8 cellular contexts compared by ENCODE assay signal in the genomic region with DNA sequence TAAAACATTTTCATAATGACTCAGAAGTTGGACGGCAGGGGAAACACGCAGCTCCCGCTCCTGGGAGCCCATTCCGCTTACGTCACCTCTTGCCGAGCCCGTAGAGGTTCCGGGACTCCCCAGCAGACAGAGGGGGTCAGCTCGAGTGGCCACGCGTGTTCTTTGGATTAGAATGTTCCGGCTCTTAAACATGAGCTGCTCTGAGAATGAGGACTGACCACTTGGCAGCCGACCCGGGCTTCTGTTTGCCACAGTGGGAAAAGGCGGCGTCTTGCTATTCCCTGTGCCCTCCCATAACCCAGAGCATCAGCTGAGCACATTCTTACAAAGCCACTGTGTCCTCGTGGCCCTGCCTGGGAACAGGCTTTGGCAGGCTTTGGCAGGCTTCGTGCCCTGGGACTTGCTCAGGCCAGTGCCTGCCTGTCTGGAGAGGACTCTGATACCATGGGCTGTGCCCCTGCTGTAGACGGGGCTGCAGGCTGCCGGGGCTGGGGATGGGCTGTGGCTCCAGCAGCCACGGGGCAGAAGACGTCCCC. TPM values are rescaled to one million over a fixed set of nuclear protein-coding genes. Genes with fewer than 3 reads are reported as not detected.
DNase-seq lines count a peak whose midpoint lies in the region; ATAC-seq and TF ChIP-seq lines count a peak whose summit lies in the region.

No MANE protein-coding gene starts in this region.

- peak; percentile 87 for ATAC-seq in body of pancreas
- ATAC-seq in left cardiac atrium, result peak; percentile 85 to 90

- H3K9me3 Mint-ChIP-seq in Calu3 (ENCODE audit: low read depth, unreplicated experiment), result no peaks in the 10 kb centered on the region

- intact Hi-C loops in Calu3 (cut with micrococcal nuclease; ENCODE audit: unreplicated experiment) (loop anchor here (5.0 kb wide), 1 partner anchor 35 kb away; no protein-coding TSS in a partner anchor), body of pancreas (cut with DNase I) (no loop called here), left cardiac atrium (cut with DNase I) (no loop called here)

- peak; percentile 86 for DNase-seq in Calu3
- peak; percentile 72 to 89 (median 82) for DNase-seq in body of pancreas
- DNase-seq in left cardiac atrium, result peak; percentile 84
- DNase-seq in retinal pigment epithelial cell (ENCODE audit: low read depth), result peak; percentile 98
- DNase-seq in NCI-H2196 (lab: John Stamatoyannopoulos, UW; ENCODE audit: unreplicated experiment), result no peak
- DNase-seq in SJCRH30, result no peak
- DNase-seq in NCI-H510A (lab: John Stamatoyannopoulos, UW), result no peak
- DNase-seq in activated CD8-positive, alpha-beta memory T cell treated with anti-CD3 and anti-CD28 coated beads for 24 hours, result no peak

- peaks cover 0 to 1% of the 10 kb centered on the region in 2 donors for H3K36me3 ChIP-seq in body of pancreas (replicated peaks in 1 of 2; ENCODE audit: insufficient read depth in 1 of 2, low read depth in 2 of 2)
- no peaks in the 10 kb centered on the region; the same call in 1 of the 2 replicates for H3K36me3 ChIP-seq in SJCRH30

- CTCF ChIA-PET in Calu3 (lab: Charles Lee), result interaction anchor here (0.9 to 1.6 kb wide), 4 partner anchors 12 to 179 kb away, joined by 3 to 9 read pairs (median 6); no protein-coding TSS in a partner anchor

- H3K9me3 ChIP-seq in body of pancreas, result no peaks in the 10 kb centered on the region
- no peaks in the 10 kb centered on the region for H3K9me3 ChIP-seq in SJCRH30 (replicated peaks)

- WGBS in body of pancreas, 2 donors, result 39 to 50% methylated on average over 19 to 22 of the region's 22 CpGs

- H3K27me3 ChIP-seq in body of pancreas (no peaks in the 10 kb centered on the region), SJCRH30 (no peaks in the 10 kb centered on the region)

- BruUV-seq in Calu3 (replicated peaks; lab: Mats Ljungman, UMichigan), result TSS peak; percentile 75

- peaks cover 18% of the 10 kb centered on the region for H3K4me1 Mint-ChIP-seq in Calu3 (ENCODE audit: low read depth, unreplicated experiment)

- no peaks in the 10 kb centered on the region for H3K27me3 Mint-ChIP-seq in Calu3 (ENCODE audit: unreplicated experiment)

- H3K27ac ChIP-seq in body of pancreas (peak overlapping the region; percentile 76 to 86 (median 84)), SJCRH30 (no peak overlapping the region)

- TF ChIP-seq CTCF in Calu3 (IDR thresholded peaks at IDR 0.05; ENCODE audit: unreplicated experiment), result no peak
- TF ChIP-seq CTCF in body of pancreas (IDR thresholded peaks at IDR 0.05), result no peak
- TF ChIP-seq CTCF in retinal pigment epithelial cell (conservative IDR thresholded peaks at IDR 0.05; ENCODE audit: low read depth, low read length), result no peak

- peaks cover 79% of the 10 kb centered on the region for H3K36me3 Mint-ChIP-seq in Calu3 (ENCODE audit: insufficient read depth, unreplicated experiment)

- H3K4me1 ChIP-seq in body of pancreas (peaks cover 15% of the 10 kb centered on the region), SJCRH30 (no peaks in the 10 kb centered on the region)

- TF ChIP-seq POLR2A in body of pancreas (IDR thresholded peaks at IDR 0.05), result peak in 2 of 3 donors; percentile 52 to 59

- H3K4me3 ChIP-seq in body of pancreas (no peak overlapping the region), retinal pigment epithelial cell (ENCODE audit: low read length) (peak overlapping the region; percentile 10), SJCRH30 (no peak overlapping the region)

- peak overlapping the region; percentile 95 for H3K27ac Mint-ChIP-seq in Calu3 (ENCODE audit: unreplicated experiment)

- H3K4me3 Mint-ChIP-seq in Calu3 (ENCODE audit: low read depth, unreplicated experiment), result peak overlapping the region; percentile 59

RNA-seq across cellular contexts. Expression of a gene that starts 40.1 kb away (rescaled TPM):
- total RNA-seq in Calu3 (2022) (253 and 272 TPM in 2 replicates), body of pancreas (10 to 100 TPM; 17.4 to 39.6 TPM), left cardiac atrium (100 to 1,000 TPM in 1 of 2 donors, 10 to 100 TPM in 1; 81.1 to 129 TPM)
- 34.5 and 37.6 TPM in 2 replicates for total RNA-seq in SJCRH30 (2014; rRNA removed; shearing (Covaris generic))

Comparison
In these comparisons a context has a peak if more than half of its experiments do, and no peak if none do; other contexts are left out.
1. DNase-seq: peak in Calu3 (single experiment), body of pancreas (4 of 4), left cardiac atrium (single experiment) and retinal pigment epithelial cell (single experiment); none in NCI-H2196 (single experiment), SJCRH30 (0 of 2), NCI-H510A (single experiment) and activated CD8-positive, alpha-beta memory T cell treated with anti-CD3 and anti-CD28 coated beads for 24 hours (single experiment).